ENCODE assay signal across 24 cellular contexts in genomic region chr20:48795732-48796131, GRCh38. TPM values are rescaled to one million over a fixed set of nuclear protein-coding genes. Genes with fewer than 3 reads are reported as not detected.
A peak's percentile ranks its signal among the peaks of the same experiment; 100 is the strongest.
DNase-seq lines count a peak whose midpoint lies in the region; ATAC-seq, FAIRE-seq and TF ChIP-seq lines count a peak whose summit lies in the region.
"Had no signal": no experiment of that assay in that cellular context is flagged by ENCODE, and none has a peak within 500 bp of the region (broad histone marks: within the 10 kb centered on the region; RNA-seq: fewer than 3 reads in every experiment).

No MANE protein-coding gene starts in this region.

- WGBS in liver = 32% methylated on average over 5 of the region's 5 CpGs
- WGBS in HepG2 (ENCODE audit: low lambda C conversion rate) = 2% methylated on average over 5 of the region's 5 CpGs

- no peaks in the 10 kb centered on the region for H3K9me3 ChIP-seq in liver (ENCODE audit: control insufficient read depth in 4 of 4, low read length in 3 of 4)
- no peaks in the 10 kb centered on the region for H3K9me3 ChIP-seq in HepG2 (ENCODE audit: low read length)
- H3K9me3 ChIP-seq: gastrocnemius medialis, MG63 had no signal

- no peaks in the 10 kb centered on the region for H3K79me2 ChIP-seq in HepG2 (ENCODE audit: insufficient read depth, low read length)

- H3K4me1 Mint-ChIP-seq in activated T-helper 17 cell treated with anti-CD3 and anti-CD28 coated beads, Interleukin-2, amount 50 U/mL, for 72 hours = peaks cover 47% of the 10 kb centered on the region
- peaks cover 0 to 74% of the 10 kb centered on the region in 2 donors for H3K4me1 Mint-ChIP-seq in immature natural killer cell

- no peaks in the 10 kb centered on the region for H3K27me3 Mint-ChIP-seq in activated T-helper 17 cell treated with anti-CD3 and anti-CD28 coated beads, Interleukin-2, amount 50 U/mL, for 72 hours
- peaks cover 0 to 4% (median 0%) of the 10 kb centered on the region in 3 donors for H3K27me3 Mint-ChIP-seq in immature natural killer cell (ENCODE audit: low read depth in 3 of 3)

- H2AFZ ChIP-seq in HepG2 (ENCODE audit: low read length) = no peak overlapping the region

- TF ChIP-seq CTCF in liver (IDR thresholded peaks at IDR 0.05; ENCODE audit: low read depth, low read length, missing input control) (no peak), HepG2 (CRISPR knock-in tag; IDR thresholded peaks at IDR 0.05) (no peak)

- TF ChIP-seq POLR2A in HepG2 (IDR thresholded peaks at IDR 0.05; ENCODE audit: insufficient read depth in 1 of 2, low read depth in 2 of 2, low read length in 2 of 2) = no peak

- H3K4me3 ChIP-seq in liver (ENCODE audit: low read depth in 1 of 3, low read length in 3 of 3) (no peak overlapping the region), HepG2 (replicated peaks in 1 of 3; ENCODE audit: insufficient read depth in 1 of 3, low read depth in 2 of 3, low read length in 3 of 3) (no peak overlapping the region)
- H3K4me3 ChIP-seq: gastrocnemius medialis, MG63 had no signal

- intact Hi-C loops in HepG2 (cut with micrococcal nuclease; ENCODE audit: unreplicated experiment) = no loop called here

- no peaks in the 10 kb centered on the region for H3K27me3 ChIP-seq in liver (ENCODE audit: control insufficient read depth in 4 of 4, insufficient read depth in 4 of 4, low read length in 3 of 4)
- H3K27me3 ChIP-seq in HepG2 (ENCODE audit: control insufficient read depth in 1 of 2, insufficient read depth in 2 of 2, low read length in 2 of 2) = peaks cover 8 to 36% of the 10 kb centered on the region in 2 experiments; a peak in 4 of 5 replicates
- H3K27me3 ChIP-seq: gastrocnemius medialis, MG63 had no signal

- no TSS peak for BruUV-seq in HepG2 (replicated peaks; lab: Mats Ljungman, UMichigan)

- H3K27ac ChIP-seq in liver (ENCODE audit: low read depth in 1 of 2, low read length in 2 of 2) = no peak overlapping the region
- H3K27ac ChIP-seq in HepG2 (ENCODE audit: extremely low read length, insufficient read depth, low read length) = no peak overlapping the region
- H3K27ac ChIP-seq in substantia nigra (ENCODE audit: low read depth, low read length, poor library complexity, severe bottlenecking) = peak overlapping the region; percentile 59
- H3K27ac ChIP-seq: gastrocnemius medialis had no signal

- H3K4me3 Mint-ChIP-seq in activated T-helper 17 cell treated with anti-CD3 and anti-CD28 coated beads, Interleukin-2, amount 50 U/mL, for 72 hours = peak overlapping the region; percentile 17
- peak overlapping the region in 4 of 5 donors; percentile 15 to 48 (median 26) for H3K4me3 Mint-ChIP-seq in immature natural killer cell
- H3K4me3 Mint-ChIP-seq: activated naive CD4-positive, alpha-beta T cell treated with anti-CD3 and anti-CD28 coated beads, Interleukin-2, amount 10 ng/mL, durations not matched to agents 7 days and 5 days; activated T-cell treated with anti-CD3 and anti-CD28 coated beads, Interleukin-2, amount 50 U/mL, for 72 hours had no signal

- DNase-seq in HepG2 (ENCODE audit: low spot score) (no peak), immature natural killer cell (no peak), substantia nigra (lab: John Stamatoyannopoulos, UW) (no peak), putamen (ENCODE audit: low spot score) (no peak), SHP77 treated with DMSO at 0.1 percent for 48 hours (lab: John Stamatoyannopoulos, UW) (no peak)
- no peak for DNase-seq in stimulated activated CD4-positive, alpha-beta T cell treated with anti-CD3 and anti-CD28 coated beads, Interleukin-15, amount 100 ng/mL, for 24 hours
- DNase-seq: ACHN; activated naive CD4-positive, alpha-beta T cell treated with anti-CD3 and anti-CD28 coated beads, Interleukin-2, amount 10 ng/mL, durations not matched to agents 7 days and 5 days; activated T-cell treated with anti-CD3 and anti-CD28 coated beads, Interleukin-2, amount 50 U/mL, for 72 hours; cerebellar nuclear complex; effector CD4-positive, alpha-beta T cell; gastrocnemius medialis; kidney; mammary epithelial cell; MG63; NCI-H1436 treated with DMSO at 0.1 percent for 48 hours; retina; stimulated activated CD4-positive, alpha-beta T cell treated with anti-CD3 and anti-CD28 coated beads, Interleukin-4, amount 100 ng/mL, for 24 hours had no signal

- H4K20me1 ChIP-seq in HepG2 (ENCODE audit: insufficient read depth, low read length) = no peaks in the 10 kb centered on the region

- H3K9me3 Mint-ChIP-seq in activated T-helper 17 cell treated with anti-CD3 and anti-CD28 coated beads, Interleukin-2, amount 50 U/mL, for 72 hours = no peaks in the 10 kb centered on the region
- H3K9me3 Mint-ChIP-seq in immature natural killer cell = no peaks in the 10 kb centered on the region
- H3K9me3 Mint-ChIP-seq: activated naive CD4-positive, alpha-beta T cell treated with anti-CD3 and anti-CD28 coated beads, Interleukin-2, amount 10 ng/mL, durations not matched to agents 7 days and 5 days; activated T-cell treated with anti-CD3 and anti-CD28 coated beads, Interleukin-2, amount 50 U/mL, for 72 hours had no signal

- H3K9ac ChIP-seq in liver (ENCODE audit: low read depth in 1 of 2, low read length in 2 of 2) = no peak overlapping the region
- no peak overlapping the region for H3K9ac ChIP-seq in HepG2 (ENCODE audit: insufficient read depth, low read depth, low read length)

- POLR2A ChIA-PET in HepG2 (lab: Yijun Ruan, JAX) = no interaction called here

- peaks cover 8% of the 10 kb centered on the region for H3K36me3 Mint-ChIP-seq in activated T-helper 17 cell treated with anti-CD3 and anti-CD28 coated beads, Interleukin-2, amount 50 U/mL, for 72 hours (ENCODE audit: low read depth)
- peaks cover 0 to 6% (median 5%) of the 10 kb centered on the region in 3 donors for H3K36me3 Mint-ChIP-seq in immature natural killer cell

- CTCF ChIA-PET in HepG2 (lab: Yijun Ruan, JAX; ENCODE audit: low intra/inter-chr PET ratio, low total read pairs) = no interaction called here

- H3K36me3 ChIP-seq in liver (ENCODE audit: control insufficient read depth in 4 of 4, insufficient read depth in 3 of 4, low read depth in 1 of 4, low read length in 3 of 4) (no peaks in the 10 kb centered on the region), HepG2 (replicated peaks in 1 of 2; ENCODE audit: control insufficient read depth in 1 of 2, insufficient read depth in 2 of 2, low read length in 2 of 2) (no peaks in the 10 kb centered on the region)
- H3K36me3 ChIP-seq: gastrocnemius medialis, MG63 had no signal

- FAIRE-seq in HepG2 (lab: Jason Lieb, UNC) = no peak
- FAIRE-seq: astrocyte, GM12891 had no signal

- H3K27ac Mint-ChIP-seq in activated T-helper 17 cell treated with anti-CD3 and anti-CD28 coated beads, Interleukin-2, amount 50 U/mL, for 72 hours = peak overlapping the region; percentile 7
- peak overlapping the region; percentile 15 to 82 (median 76) for H3K27ac Mint-ChIP-seq in immature natural killer cell
- H3K27ac Mint-ChIP-seq: activated naive CD4-positive, alpha-beta T cell treated with anti-CD3 and anti-CD28 coated beads, Interleukin-2, amount 10 ng/mL, durations not matched to agents 7 days and 5 days; activated T-cell treated with anti-CD3 and anti-CD28 coated beads, Interleukin-2, amount 50 U/mL, for 72 hours had no signal

- TF ChIP-seq RAD21 in liver (IDR thresholded peaks at IDR 0.05) (no peak), HepG2 (CRISPR knock-in tag; IDR thresholded peaks at IDR 0.05) (no peak)

- H3K4me2 ChIP-seq in HepG2 (ENCODE audit: low read depth, low read length) = no peak overlapping the region

- ATAC-seq in HepG2 = no peak
- ATAC-seq in activated T-helper 17 cell treated with anti-CD3 and anti-CD28 coated beads, Interleukin-2, amount 50 U/mL, for 72 hours (replicated peaks) = no peak
- ATAC-seq: activated T-cell treated with anti-CD3 and anti-CD28 coated beads, Interleukin-2, amount 50 U/mL, for 72 hours; esophagus mucosa; gastrocnemius medialis; HCT116 had no signal

- TF ChIP-seq EP300 in HepG2 (IDR thresholded peaks at IDR 0.05; ENCODE audit: low read depth in 2 of 2, low read length in 2 of 2) (no peak), HepG2 (CRISPR knock-in tag; IDR thresholded peaks at IDR 0.05; ENCODE audit: borderline replicate concordance) (no peak)

- H3K4me1 ChIP-seq in liver (ENCODE audit: control insufficient read depth in 4 of 4, insufficient read depth in 4 of 4, low read length in 3 of 4) = peaks cover 6 to 19% (median 14%) of the 10 kb centered on the region in 4 donors
- no peaks in the 10 kb centered on the region for H3K4me1 ChIP-seq in HepG2 (ENCODE audit: insufficient read depth, low read length)

- in situ Hi-C loops in HepG2 (cut with HindIII; ENCODE audit: extremely low pct_ligation_motif_present, low pct_unique_long_range_greater_than_20kb) = no loop called here

TF ChIP-seq in HepG2, 621 proteins besides CTCF, POLR2A, EP300 and RAD21 (continues in another document):
- TF ChIP-seq ZNF44 (CRISPR knock-in tag; IDR thresholded peaks at IDR 0.05) (no peak), CEBPG (CRISPR knock-in tag; IDR thresholded peaks at IDR 0.05) (no peak)

RNA-seq across cellular contexts. Expression of gene PREX1, which starts 32.1 kb away (rescaled TPM):
- 10 to 100 TPM; 16.4 to 18.0 TPM for total RNA-seq in liver
- polyA plus RNA-seq in liver = 1 to 10 TPM; 2.2 to 5.2 TPM
- total RNA-seq in HepG2 (2016; rRNA removed; fragmentation: Illumina TruSeq; extraction: Trizol) = 0.02 and 0.06 TPM in 2 replicates
- under 0.01 TPM in 1 of 2 replicates, not detected in the other for total RNA-seq in HepG2 (2016; cell fraction: cytosol; rRNA removed; fragmentation: Illumina TruSeq; extraction: Trizol; ENCODE audit: low read depth)
- 0.02 TPM in 1 of 2 replicates, not detected in the other for total RNA-seq in HepG2 (2016; cell fraction: insoluble cytoplasmic fraction; rRNA removed; fragmentation: Illumina TruSeq; extraction: Trizol)
- total RNA-seq in HepG2 (2016; cell fraction: membrane; rRNA removed; fragmentation: Illumina TruSeq; extraction: Trizol) = 0.03 and 0.56 TPM in 2 replicates
- not detected in 2 replicates for total RNA-seq in HepG2 (2016; cell fraction: nucleus; rRNA removed; fragmentation: Illumina TruSeq; extraction: Trizol)
- polyA plus RNA-seq in HepG2 (2011; rRNA removed) = 0.04 and 0.05 TPM in 2 replicates
- polyA plus RNA-seq in HepG2 (2011; cell fraction: cytosol; rRNA removed) = 0.03 and 0.07 TPM in 2 replicates
- 0.17 and 0.19 TPM in 2 replicates for polyA plus RNA-seq in HepG2 (2011; cell fraction: nucleus; rRNA removed)
- 0.03 and 0.05 TPM in 2 replicates for polyA plus RNA-seq in HepG2 (2012)
- polyA plus RNA-seq in HepG2 (2016; cell fraction: cytosol; fragmentation: Illumina TruSeq; extraction: Trizol; ENCODE audit: low read depth) = 0.02 TPM in 1 of 2 replicates, not detected in the other
- polyA plus RNA-seq in HepG2 (2016; cell fraction: insoluble cytoplasmic fraction; fragmentation: Illumina TruSeq; extraction: Trizol; ENCODE audit: low read depth) = not detected in 2 replicates
- not detected in 2 replicates for polyA plus RNA-seq in HepG2 (2016; cell fraction: membrane; fragmentation: Illumina TruSeq; extraction: Trizol; ENCODE audit: low read depth)
- not detected in 2 replicates for polyA plus RNA-seq in HepG2 (2016; cell fraction: nucleus; fragmentation: Illumina TruSeq; extraction: Trizol; ENCODE audit: insufficient read depth, low read depth)
- polyA minus RNA-seq in HepG2 (2011; rRNA and poly(A)+ RNA removed; ENCODE audit: low replicate concordance) = 0.08 and 15.2 TPM in 2 replicates
- polyA minus RNA-seq in HepG2 (2011; cell fraction: cytosol; rRNA and poly(A)+ RNA removed) = 0.20 and 0.44 TPM in 2 replicates
- polyA minus RNA-seq in HepG2 (2011; cell fraction: nucleus; rRNA and poly(A)+ RNA removed) = 0.12 and 0.13 TPM in 2 replicates
- total RNA-seq in activated T-helper 17 cell treated with anti-CD3 and anti-CD28 coated beads, Interleukin-2, amount 50 U/mL, for 72 hours = 100 to 1,000 TPM in 1 of 2 donors, 10 to 100 TPM in 1; 96.1 to 111 TPM
- polyA plus RNA-seq in immature natural killer cell = 10 to 100 TPM; 30.5 to 94.3 (median 54.9) TPM

Comparison
In these comparisons a context has a peak if more than half of its experiments do, and no peak if none do; other contexts are left out.
1. RNA of gene PREX1, which starts 32.1 kb away (total RNA-seq): 96.1 to 111 TPM in activated T-helper 17 cell treated with anti-CD3 and anti-CD28 coated beads, Interleukin-2, amount 50 U/mL, for 72 hours and 16.4 to 18.0 TPM in liver; under 0.01 to 0.56 TPM in HepG2; every median in the first group is over 10 times any median in the second.